In genomic region chr4:144595681-144596080, GRCh38 we compare ENCODE assay signal across 9 cellular contexts. TPM values are rescaled to one million over a fixed set of nuclear protein-coding genes. Genes with fewer than 3 reads are reported as not detected.
"Had no signal": no experiment of that assay in that cellular context is flagged by ENCODE, and none has a peak within 500 bp of the region (broad histone marks: within the 10 kb centered on the region; RNA-seq: fewer than 3 reads in every experiment).

No MANE protein-coding gene starts in this region.

- ATAC-seq: HCT116, HepG2 had no signal

- H3K36me3 ChIP-seq: HAP-1 had no signal

- DNase-seq: GM23248, GOT3, H7, HFFc6, KBM-7 had no signal

- FAIRE-seq: HepG2 had no signal

- H3K4me3 ChIP-seq: GM23248, HAP-1 had no signal

RNA-seq across cellular contexts. Expression of gene HHIP, which starts 50.3 kb away (rescaled TPM):
- total RNA-seq: HepG2 had no signal
- polyA plus RNA-seq: HepG2, IgD-negative memory B cell had no signal
